In genomic region chr4:7960790-7961655, GRCh38 we compare ENCODE assay signal across 9 cellular contexts. TPM values are rescaled to one million over a fixed set of nuclear protein-coding genes. Genes with fewer than 3 reads are reported as not detected.
DNase-seq lines count a peak whose midpoint lies in the region; ATAC-seq, FAIRE-seq and TF ChIP-seq lines count a peak whose summit lies in the region.
"Had no signal": no experiment of that assay in that cellular context is flagged by ENCODE, and none has a peak within 500 bp of the region (broad histone marks: within the 10 kb centered on the region; RNA-seq: fewer than 3 reads in every experiment).

No MANE protein-coding gene starts in this region.

- H3K27me3 Mint-ChIP-seq in H9 (ENCODE audit: low read depth), result no peaks in the 10 kb centered on the region; the same call in 1 of the 2 replicates

- no peak overlapping the region for H2BK15ac ChIP-seq in H9 (ENCODE audit: low read depth, low read length)

- H2AK5ac ChIP-seq in H9 (ENCODE audit: insufficient read length, low read length), result no peak overlapping the region

- TF ChIP-seq CTCF in H9 (conservative IDR thresholded peaks at IDR 0.05) (no peak), adrenal gland (IDR thresholded peaks at IDR 0.05) (peak in 1 of 6 experiments; percentile 2), HepG2 (CRISPR knock-in tag; IDR thresholded peaks at IDR 0.05) (no peak)

- TF ChIP-seq EP300 in HepG2 (IDR thresholded peaks at IDR 0.05; ENCODE audit: low read depth in 2 of 2, low read length in 2 of 2) (no peak), HepG2 (CRISPR knock-in tag; IDR thresholded peaks at IDR 0.05; ENCODE audit: borderline replicate concordance) (no peak)

- H3K4ac ChIP-seq in H9 (ENCODE audit: low read depth, low read length), result no peak overlapping the region

- BruUV-seq in HepG2 (replicated peaks; lab: Mats Ljungman, UMichigan), result no TSS peak

- no peak overlapping the region for H3K23ac ChIP-seq in H9 (ENCODE audit: insufficient read length, low read depth, low read length)

- DNase-seq in EH (ENCODE audit: low read depth), result peak; percentile 98
- no peak for DNase-seq in H9
- peak; percentile 33 for DNase-seq in NCI-H69 (lab: John Stamatoyannopoulos, UW)
- DNase-seq in adrenal gland, result peak; percentile 81 to 92 (median 89)
- DNase-seq in HepG2 (ENCODE audit: low spot score), result no peak
- DNase-seq in stimulated activated CD8-positive, alpha-beta memory T cell treated with anti-CD3 and anti-CD28 coated beads, Interleukin-7, amount 100 ng/mL, for 4 hours (ENCODE audit: low read depth in 2 of 2), result peak; percentile 62 to 67
- no peak for DNase-seq in NCI-H2196 (lab: John Stamatoyannopoulos, UW; ENCODE audit: unreplicated experiment)
- no peak for DNase-seq in NCI-H2227 (lab: John Stamatoyannopoulos, UW; ENCODE audit: unreplicated experiment)

- no peaks in the 10 kb centered on the region for H3K36me3 Mint-ChIP-seq in H9 (ENCODE audit: insufficient read depth in 1 of 3, low read depth in 3 of 3)

- no peak overlapping the region for H2BK20ac ChIP-seq in H9 (ENCODE audit: low read depth, low read length, poor library complexity, severe bottlenecking)

- H3K4me3 ChIP-seq in adrenal gland (no peak overlapping the region), HepG2 (replicated peaks in 1 of 3; ENCODE audit: insufficient read depth in 1 of 3, low read depth in 2 of 3, low read length in 3 of 3) (no peak overlapping the region)

- H3K9me3 Mint-ChIP-seq in H9, result no peaks in the 10 kb centered on the region; a peak in 1 of 5 replicates

- H3K27me3 ChIP-seq in H9 (ENCODE audit: insufficient read depth, low read length), result no peaks in the 10 kb centered on the region; the same call in 1 of the 2 replicates
- H3K27me3 ChIP-seq in adrenal gland, result no peaks in the 10 kb centered on the region
- H3K27me3 ChIP-seq in HepG2 (ENCODE audit: control insufficient read depth in 1 of 2, insufficient read depth in 2 of 2, low read length in 2 of 2), result peaks cover 0 to 37% of the 10 kb centered on the region in 2 experiments; a peak in 4 of 5 replicates

- no peak for ATAC-seq in HepG2

- no peaks in the 10 kb centered on the region for H4K20me1 ChIP-seq in H9 (ENCODE audit: control insufficient read depth, insufficient read depth, insufficient read length)
- no peaks in the 10 kb centered on the region for H4K20me1 ChIP-seq in HepG2 (ENCODE audit: insufficient read depth, low read length)

- POLR2A ChIA-PET in HepG2 (lab: Yijun Ruan, JAX), result no interaction called here

- H3K36me3 ChIP-seq in adrenal gland (replicated peaks in 1 of 2) (no peaks in the 10 kb centered on the region), HepG2 (replicated peaks in 1 of 2; ENCODE audit: control insufficient read depth in 1 of 2, insufficient read depth in 2 of 2, low read length in 2 of 2) (no peaks in the 10 kb centered on the region)

- H3K4me1 Mint-ChIP-seq in H9, result peaks cover 23 to 31% of the 10 kb centered on the region in 2 experiments

- H3K18ac ChIP-seq in H9 (ENCODE audit: insufficient read length, low read depth, low read length), result no peak overlapping the region

- no peak overlapping the region for H2AFZ ChIP-seq in H9 (ENCODE audit: low read length)
- H2AFZ ChIP-seq in HepG2 (ENCODE audit: low read length), result no peak overlapping the region

- H4K5ac ChIP-seq in H9 (ENCODE audit: insufficient read length, low read depth, low read length), result no peak overlapping the region

- no peaks in the 10 kb centered on the region for H3K79me2 ChIP-seq in H9 (ENCODE audit: insufficient read depth, low read length)
- no peaks in the 10 kb centered on the region for H3K79me2 ChIP-seq in HepG2 (ENCODE audit: insufficient read depth, low read length)

- H3K27ac Mint-ChIP-seq in H9, result peak overlapping the region in 1 of 3 experiments; percentile 22; a peak in 2 of 7 replicates

- H4K8ac ChIP-seq in H9 (replicated peaks; ENCODE audit: insufficient read length, low read depth, low read length), result no peak overlapping the region

- H3K9me3 ChIP-seq in H9 (ENCODE audit: control insufficient read depth, low read depth, low read length), result no peaks in the 10 kb centered on the region
- no peaks in the 10 kb centered on the region for H3K9me3 ChIP-seq in adrenal gland (replicated peaks in 1 of 3)
- no peaks in the 10 kb centered on the region for H3K9me3 ChIP-seq in HepG2 (ENCODE audit: low read length)

- peaks cover 2% of the 10 kb centered on the region for H3K23me2 ChIP-seq in H9 (ENCODE audit: insufficient read length, low read depth, low read length, poor library complexity, severe bottlenecking)

- in situ Hi-C loops in HepG2 (cut with HindIII; ENCODE audit: extremely low pct_ligation_motif_present, low pct_unique_long_range_greater_than_20kb), result no loop called here

- no peak overlapping the region for H4K91ac ChIP-seq in H9 (ENCODE audit: insufficient read length, low read depth, low read length)

- H2BK120ac ChIP-seq in H9 (ENCODE audit: low read depth, low read length, poor library complexity, severe bottlenecking), result no peak overlapping the region

- no peak overlapping the region for H3T11ph ChIP-seq in H9 (ENCODE audit: low read length)

- H2BK5ac ChIP-seq in H9 (ENCODE audit: insufficient read length, low read length), result no peak overlapping the region

- no CpG with 5 or more reads among the region's 19 CpGs for WGBS in H9 (ENCODE audit: extremely low coverage, insufficient read length, low lambda C conversion rate)
- WGBS in adrenal gland, 4 donors, result 36 to 49% (median 40%) methylated on average over 19 of the region's 19 CpGs
- 26% methylated on average over 16 of the region's 19 CpGs for WGBS in HepG2 (ENCODE audit: low lambda C conversion rate)

- no peak overlapping the region for H2BK12ac ChIP-seq in H9 (ENCODE audit: insufficient read length, low read depth, low read length)

- TF ChIP-seq POLR2A in adrenal gland (IDR thresholded peaks at IDR 0.05) (no peak), HepG2 (IDR thresholded peaks at IDR 0.05; ENCODE audit: insufficient read depth in 1 of 2, low read depth in 2 of 2, low read length in 2 of 2) (no peak)

- peaks cover 2% of the 10 kb centered on the region; the same call in 1 of the 2 replicates for H3K4me1 ChIP-seq in H9 (ENCODE audit: insufficient read depth, low read length)
- peaks cover 14 to 24% of the 10 kb centered on the region in 2 donors for H3K4me1 ChIP-seq in adrenal gland (replicated peaks in 1 of 2)
- H3K4me1 ChIP-seq in HepG2 (ENCODE audit: insufficient read depth, low read length), result peaks cover 78% of the 10 kb centered on the region

- no peak for FAIRE-seq in HepG2 (lab: Jason Lieb, UNC)

- no peak overlapping the region for H3K9ac ChIP-seq in H9 (ENCODE audit: extremely low read depth, insufficient read length, low read length)
- no peak overlapping the region for H3K9ac ChIP-seq in HepG2 (ENCODE audit: insufficient read depth, low read depth, low read length)
- H3K9ac ChIP-seq: KMS-11 had no signal

- CTCF ChIA-PET in HepG2 (lab: Yijun Ruan, JAX; ENCODE audit: low intra/inter-chr PET ratio, low total read pairs), result no interaction called here

- no peak for TF ChIP-seq RAD21 in HepG2 (CRISPR knock-in tag; IDR thresholded peaks at IDR 0.05)

- no peaks in the 10 kb centered on the region for H3K79me1 ChIP-seq in H9 (ENCODE audit: insufficient read depth, low read depth, low read length, poor library complexity, severe bottlenecking)

- no peak overlapping the region for H3K56ac ChIP-seq in H9 (ENCODE audit: insufficient read length, low read depth, low read length)

- intact Hi-C loops in adrenal gland (cut with DNase I), result no loop called here
- intact Hi-C loops in HepG2 (cut with micrococcal nuclease; ENCODE audit: unreplicated experiment), result no loop called here

- H3K4me2 ChIP-seq in H9 (ENCODE audit: insufficient read depth, insufficient read length, low read length) (no peak overlapping the region), HepG2 (ENCODE audit: low read depth, low read length) (peak overlapping the region; percentile 18; the same call in 1 of the 2 replicates)
- H3K4me2 ChIP-seq: KMS-11 had no signal

- H3K4me3 Mint-ChIP-seq in H9, result no peak overlapping the region; a peak in 1 of 5 replicates

- H3K27ac ChIP-seq in H9 (ENCODE audit: insufficient read length, low read depth, low read length), result no peak overlapping the region
- H3K27ac ChIP-seq in adrenal gland, result peak overlapping the region in 3 of 5 donors; percentile 58 to 86 (median 81)
- no peak overlapping the region for H3K27ac ChIP-seq in HepG2 (ENCODE audit: extremely low read length, insufficient read depth, low read length)
- H3K27ac ChIP-seq: KMS-11 had no signal

- H3K14ac ChIP-seq in H9 (ENCODE audit: insufficient read depth, low read length), result peak overlapping the region; percentile 61; the same call in 1 of the 2 replicates

RNA-seq across cellular contexts. Expression of gene AFAP1, which starts 21.4 kb away (rescaled TPM):
- total RNA-seq in H9 (2021) (5.4 and 6.5 TPM in 2 replicates), adrenal gland (10 to 100 TPM in 6 of 8 donors, 1 to 10 TPM in 2; 8.6 to 16.1 (median 11.2) TPM), HepG2 (2016; rRNA removed; fragmentation: Illumina TruSeq; extraction: Trizol) (2.5 and 3.1 TPM in 2 replicates)
- polyA plus RNA-seq in adrenal gland (1 to 10 TPM; 3.3 to 4.9 (median 4.7) TPM), HepG2 (2011; rRNA removed) (2.0 and 2.5 TPM in 2 replicates)
- total RNA-seq in HepG2 (2016; cell fraction: cytosol; rRNA removed; fragmentation: Illumina TruSeq; extraction: Trizol; ENCODE audit: low read depth), result 0.91 and 1.1 TPM in 2 replicates
- total RNA-seq in HepG2 (2016; cell fraction: insoluble cytoplasmic fraction; rRNA removed; fragmentation: Illumina TruSeq; extraction: Trizol), result 2.3 and 2.5 TPM in 2 replicates
- total RNA-seq in HepG2 (2016; cell fraction: membrane; rRNA removed; fragmentation: Illumina TruSeq; extraction: Trizol), result 1.3 and 1.6 TPM in 2 replicates
- total RNA-seq in HepG2 (2016; cell fraction: nucleus; rRNA removed; fragmentation: Illumina TruSeq; extraction: Trizol), result 3.2 and 3.5 TPM in 2 replicates
- polyA plus RNA-seq in HepG2 (2011; cell fraction: cytosol; rRNA removed), result 1.4 and 1.6 TPM in 2 replicates
- 5.5 and 8.2 TPM in 2 replicates for polyA plus RNA-seq in HepG2 (2011; cell fraction: nucleus; rRNA removed)
- polyA plus RNA-seq in HepG2 (2012), result 2.8 and 2.9 TPM in 2 replicates
- polyA plus RNA-seq in HepG2 (2016; cell fraction: cytosol; fragmentation: Illumina TruSeq; extraction: Trizol; ENCODE audit: low read depth), result 0.11 and 0.15 TPM in 2 replicates
- 1.6 and 2.1 TPM in 2 replicates for polyA plus RNA-seq in HepG2 (2016; cell fraction: insoluble cytoplasmic fraction; fragmentation: Illumina TruSeq; extraction: Trizol; ENCODE audit: low read depth)
- 0.37 and 0.58 TPM in 2 replicates for polyA plus RNA-seq in HepG2 (2016; cell fraction: membrane; fragmentation: Illumina TruSeq; extraction: Trizol; ENCODE audit: low read depth)
- polyA plus RNA-seq in HepG2 (2016; cell fraction: nucleus; fragmentation: Illumina TruSeq; extraction: Trizol; ENCODE audit: insufficient read depth, low read depth), result 2.7 and 3.5 TPM in 2 replicates
- polyA minus RNA-seq in HepG2 (2011; rRNA and poly(A)+ RNA removed; ENCODE audit: low replicate concordance), result 4.5 and 14.2 TPM in 2 replicates
- polyA minus RNA-seq in HepG2 (2011; cell fraction: cytosol; rRNA and poly(A)+ RNA removed), result 2.9 and 3.2 TPM in 2 replicates
- polyA minus RNA-seq in HepG2 (2011; cell fraction: nucleus; rRNA and poly(A)+ RNA removed), result 9.5 and 11.9 TPM in 2 replicates

Comparison
In these comparisons a context has a peak if more than half of its experiments do, and no peak if none do; other contexts are left out.
1. DNase-seq: peak in EH (single experiment), NCI-H69 (single experiment), adrenal gland (7 of 7) and stimulated activated CD8-positive, alpha-beta memory T cell treated with anti-CD3 and anti-CD28 coated beads, Interleukin-7, amount 100 ng/mL, for 4 hours (2 of 2); none in H9 (single experiment), HepG2 (single experiment), NCI-H2196 (single experiment) and NCI-H2227 (single experiment).
2. H3K27ac ChIP-seq: peak in adrenal gland (3 of 5); none in H9 (single experiment) and HepG2 (single experiment).